Comparison of ENCODE assay signal across 25 cellular contexts in the genomic region with DNA sequence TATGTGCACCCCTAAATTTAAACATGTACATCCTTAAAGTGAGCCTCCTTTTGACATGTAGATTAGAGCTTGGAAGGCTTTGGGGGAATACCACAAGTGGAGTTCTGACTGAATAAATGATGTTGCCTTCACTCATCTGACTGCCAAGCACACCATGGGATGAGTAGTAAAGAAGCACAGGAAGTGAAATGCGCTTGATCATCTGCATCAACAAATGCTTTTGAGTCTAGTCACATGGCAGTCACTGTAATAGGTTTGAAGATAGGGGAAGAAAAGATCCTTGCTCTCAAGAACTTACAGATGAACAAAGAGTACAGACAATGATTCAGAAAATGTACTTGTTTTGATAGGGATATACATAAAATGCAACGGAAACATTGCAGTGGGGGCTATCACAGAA.
"Had no signal": no experiment of that assay in that cellular context is flagged by ENCODE, and none has a peak within 500 bp of the region (broad histone marks: within the 10 kb centered on the region; RNA-seq: fewer than 3 reads in every experiment).

No MANE protein-coding gene starts in this region.

- H3K4me3 ChIP-seq: ascending aorta, coronary artery, hepatocyte, ovary, prostate gland, spleen, testis, uterus had no signal

- H2AFZ ChIP-seq: hepatocyte had no signal

- DNase-seq: activated CD4-positive, alpha-beta T cell treated with anti-CD3 and anti-CD28 coated beads, Interleukin-2, amount 50 U/mL, for 4 hours; activated CD8-positive, alpha-beta memory T cell treated with anti-CD3 and anti-CD28 coated beads for 24 hours; activated CD8-positive, alpha-beta memory T cell treated with anti-CD3 and anti-CD28 coated beads, Interleukin-2, amount 50 U/mL, for 4 hours; activated T-cell treated with anti-CD3 and anti-CD28 coated beads, Interleukin-2, amount 50 U/mL, for 24 hours; endodermal cell; left ventricle myocardium superior; mammary epithelial cell; midbrain; natural killer cell; ovary; spleen; stimulated activated CD4-positive, alpha-beta T cell treated with anti-CD3 and anti-CD28 coated beads, Interleukin-4, amount 100 ng/mL, for 1 hour; stimulated activated naive CD4-positive, alpha-beta T cell; testis; trophoblast cell; uterus had no signal

- H3K36me3 ChIP-seq: ascending aorta, neutrophil, ovary, prostate gland, spleen, uterus had no signal

- H3K4me2 ChIP-seq: hepatocyte had no signal

- H3K4me1 ChIP-seq: ascending aorta, foreskin keratinocyte, prostate gland, spleen, testis, uterus had no signal

- H3K9me3 ChIP-seq: ascending aorta, neutrophil, ovary, prostate gland, testis, uterus had no signal

- ATAC-seq: activated naive CD4-positive, alpha-beta T cell treated with anti-CD3 and anti-CD28 coated beads, Interleukin-2, amount 50 U/mL, for 72 hours; activated T-helper 17 cell treated with anti-CD3 and anti-CD28 coated beads, Interleukin-2, amount 50 U/mL, for 72 hours; foreskin keratinocyte; left ventricle myocardium superior; natural killer cell had no signal

- H3K27ac ChIP-seq: ascending aorta, coronary artery, epithelial cell of prostate, foreskin keratinocyte, hepatocyte, neutrophil, ovary, prostate gland, spleen, testis, uterus had no signal

- H3K27me3 ChIP-seq: ascending aorta, foreskin keratinocyte, hepatocyte, neutrophil, ovary, spleen, testis, uterus had no signal
